Comparison of ENCODE assay signal across 1 cellular context in genomic region chr6:160125105-160125504, GRCh38.
TF ChIP-seq lines count a peak whose summit lies in the region.

No MANE protein-coding gene starts in this region.

TF ChIP-seq in HepG2, 621 proteins besides CTCF, POLR2A, EP300 and RAD21 (continued from another document and continues in another):
- TF ChIP-seq, protein P1, sequence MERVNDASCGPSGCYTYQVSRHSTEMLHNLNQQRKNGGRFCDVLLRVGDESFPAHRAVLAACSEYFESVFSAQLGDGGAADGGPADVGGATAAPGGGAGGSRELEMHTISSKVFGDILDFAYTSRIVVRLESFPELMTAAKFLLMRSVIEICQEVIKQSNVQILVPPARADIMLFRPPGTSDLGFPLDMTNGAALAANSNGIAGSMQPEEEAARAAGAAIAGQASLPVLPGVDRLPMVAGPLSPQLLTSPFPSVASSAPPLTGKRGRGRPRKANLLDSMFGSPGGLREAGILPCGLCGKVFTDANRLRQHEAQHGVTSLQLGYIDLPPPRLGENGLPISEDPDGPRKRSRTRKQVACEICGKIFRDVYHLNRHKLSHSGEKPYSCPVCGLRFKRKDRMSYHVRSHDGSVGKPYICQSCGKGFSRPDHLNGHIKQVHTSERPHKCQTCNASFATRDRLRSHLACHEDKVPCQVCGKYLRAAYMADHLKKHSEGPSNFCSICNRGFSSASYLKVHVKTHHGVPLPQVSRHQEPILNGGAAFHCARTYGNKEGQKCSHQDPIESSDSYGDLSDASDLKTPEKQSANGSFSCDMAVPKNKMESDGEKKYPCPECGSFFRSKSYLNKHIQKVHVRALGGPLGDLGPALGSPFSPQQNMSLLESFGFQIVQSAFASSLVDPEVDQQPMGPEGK (CRISPR knock-in tag; IDR thresholded peaks at IDR 0.05): peak; percentile 63
- TF ChIP-seq ZBTB7B (CRISPR knock-in tag; IDR thresholded peaks at IDR 0.05): 0 out of 2 replicates have a peak, but pooled peaks have one; percentile 24
- TF ChIP-seq, protein P2, sequence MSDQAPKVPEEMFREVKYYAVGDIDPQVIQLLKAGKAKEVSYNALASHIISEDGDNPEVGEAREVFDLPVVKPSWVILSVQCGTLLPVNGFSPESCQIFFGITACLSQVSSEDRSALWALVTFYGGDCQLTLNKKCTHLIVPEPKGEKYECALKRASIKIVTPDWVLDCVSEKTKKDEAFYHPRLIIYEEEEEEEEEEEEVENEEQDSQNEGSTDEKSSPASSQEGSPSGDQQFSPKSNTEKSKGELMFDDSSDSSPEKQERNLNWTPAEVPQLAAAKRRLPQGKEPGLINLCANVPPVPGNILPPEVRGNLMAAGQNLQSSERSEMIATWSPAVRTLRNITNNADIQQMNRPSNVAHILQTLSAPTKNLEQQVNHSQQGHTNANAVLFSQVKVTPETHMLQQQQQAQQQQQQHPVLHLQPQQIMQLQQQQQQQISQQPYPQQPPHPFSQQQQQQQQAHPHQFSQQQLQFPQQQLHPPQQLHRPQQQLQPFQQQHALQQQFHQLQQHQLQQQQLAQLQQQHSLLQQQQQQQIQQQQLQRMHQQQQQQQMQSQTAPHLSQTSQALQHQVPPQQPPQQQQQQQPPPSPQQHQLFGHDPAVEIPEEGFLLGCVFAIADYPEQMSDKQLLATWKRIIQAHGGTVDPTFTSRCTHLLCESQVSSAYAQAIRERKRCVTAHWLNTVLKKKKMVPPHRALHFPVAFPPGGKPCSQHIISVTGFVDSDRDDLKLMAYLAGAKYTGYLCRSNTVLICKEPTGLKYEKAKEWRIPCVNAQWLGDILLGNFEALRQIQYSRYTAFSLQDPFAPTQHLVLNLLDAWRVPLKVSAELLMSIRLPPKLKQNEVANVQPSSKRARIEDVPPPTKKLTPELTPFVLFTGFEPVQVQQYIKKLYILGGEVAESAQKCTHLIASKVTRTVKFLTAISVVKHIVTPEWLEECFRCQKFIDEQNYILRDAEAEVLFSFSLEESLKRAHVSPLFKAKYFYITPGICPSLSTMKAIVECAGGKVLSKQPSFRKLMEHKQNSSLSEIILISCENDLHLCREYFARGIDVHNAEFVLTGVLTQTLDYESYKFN (CRISPR knock-in tag; conservative IDR thresholded peaks at IDR 0.05): peak; percentile 98
- 0 out of 2 replicates have a peak, but pooled peaks have one; percentile 56 for TF ChIP-seq GZF1 (CRISPR knock-in tag; IDR thresholded peaks at IDR 0.05)
- TF ChIP-seq HDAC1 (CRISPR knock-in tag; IDR thresholded peaks at IDR 0.05): 0 out of 2 replicates have a peak, but pooled peaks have one; percentile 51
- peak; percentile 65 for TF ChIP-seq CEBPG (CRISPR knock-in tag; IDR thresholded peaks at IDR 0.05)
- peak; percentile 72 for TF ChIP-seq BCL6 (CRISPR knock-in tag; IDR thresholded peaks at IDR 0.05)
- TF ChIP-seq IKZF5 (CRISPR knock-in tag; IDR thresholded peaks at IDR 0.05): peak; percentile 67; the same call in 1 of the 2 replicates
- peak; percentile 65; the same call in 1 of the 2 replicates for TF ChIP-seq KAT8 (CRISPR knock-in tag; IDR thresholded peaks at IDR 0.05)
- peak; percentile 61; the same call in 1 of the 2 replicates for TF ChIP-seq DPF2 (CRISPR knock-in tag; IDR thresholded peaks at IDR 0.05; ENCODE audit: borderline replicate concordance, low read depth)
- TF ChIP-seq GATAD1 (CRISPR knock-in tag; IDR thresholded peaks at IDR 0.05): peak; percentile 43; the same call in 1 of the 2 replicates
- peak; percentile 56; the same call in 1 of the 2 replicates for TF ChIP-seq TBX3 (IDR thresholded peaks at IDR 0.05; ENCODE audit: borderline replicate concordance)
- TF ChIP-seq, protein P3, sequence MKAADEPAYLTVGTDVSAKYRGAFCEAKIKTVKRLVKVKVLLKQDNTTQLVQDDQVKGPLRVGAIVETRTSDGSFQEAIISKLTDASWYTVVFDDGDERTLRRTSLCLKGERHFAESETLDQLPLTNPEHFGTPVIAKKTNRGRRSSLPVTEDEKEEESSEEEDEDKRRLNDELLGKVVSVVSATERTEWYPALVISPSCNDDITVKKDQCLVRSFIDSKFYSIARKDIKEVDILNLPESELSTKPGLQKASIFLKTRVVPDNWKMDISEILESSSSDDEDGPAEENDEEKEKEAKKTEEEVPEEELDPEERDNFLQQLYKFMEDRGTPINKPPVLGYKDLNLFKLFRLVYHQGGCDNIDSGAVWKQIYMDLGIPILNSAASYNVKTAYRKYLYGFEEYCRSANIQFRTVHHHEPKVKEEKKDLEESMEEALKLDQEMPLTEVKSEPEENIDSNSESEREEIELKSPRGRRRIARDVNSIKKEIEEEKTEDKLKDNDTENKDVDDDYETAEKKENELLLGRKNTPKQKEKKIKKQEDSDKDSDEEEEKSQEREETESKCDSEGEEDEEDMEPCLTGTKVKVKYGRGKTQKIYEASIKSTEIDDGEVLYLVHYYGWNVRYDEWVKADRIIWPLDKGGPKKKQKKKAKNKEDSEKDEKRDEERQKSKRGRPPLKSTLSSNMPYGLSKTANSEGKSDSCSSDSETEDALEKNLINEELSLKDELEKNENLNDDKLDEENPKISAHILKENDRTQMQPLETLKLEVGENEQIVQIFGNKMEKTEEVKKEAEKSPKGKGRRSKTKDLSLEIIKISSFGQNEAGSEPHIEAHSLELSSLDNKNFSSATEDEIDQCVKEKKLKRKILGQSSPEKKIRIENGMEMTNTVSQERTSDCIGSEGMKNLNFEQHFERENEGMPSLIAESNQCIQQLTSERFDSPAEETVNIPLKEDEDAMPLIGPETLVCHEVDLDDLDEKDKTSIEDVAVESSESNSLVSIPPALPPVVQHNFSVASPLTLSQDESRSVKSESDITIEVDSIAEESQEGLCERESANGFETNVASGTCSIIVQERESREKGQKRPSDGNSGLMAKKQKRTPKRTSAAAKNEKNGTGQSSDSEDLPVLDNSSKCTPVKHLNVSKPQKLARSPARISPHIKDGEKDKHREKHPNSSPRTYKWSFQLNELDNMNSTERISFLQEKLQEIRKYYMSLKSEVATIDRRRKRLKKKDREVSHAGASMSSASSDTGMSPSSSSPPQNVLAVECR (CRISPR knock-in tag; IDR thresholded peaks at IDR 0.05; ENCODE audit: borderline replicate concordance): peak; percentile 45; the same call in 1 of the 2 replicates
- peak; percentile 94 for TF ChIP-seq PITX1 (CRISPR knock-in tag; IDR thresholded peaks at IDR 0.05)
- 0 out of 4 replicates have a peak, but pooled peaks of 1 of the 2 experiments have one; percentile 27 for TF ChIP-seq NR2F1 (CRISPR knock-in tag; IDR thresholded peaks at IDR 0.05)
- TF ChIP-seq, protein P4, sequence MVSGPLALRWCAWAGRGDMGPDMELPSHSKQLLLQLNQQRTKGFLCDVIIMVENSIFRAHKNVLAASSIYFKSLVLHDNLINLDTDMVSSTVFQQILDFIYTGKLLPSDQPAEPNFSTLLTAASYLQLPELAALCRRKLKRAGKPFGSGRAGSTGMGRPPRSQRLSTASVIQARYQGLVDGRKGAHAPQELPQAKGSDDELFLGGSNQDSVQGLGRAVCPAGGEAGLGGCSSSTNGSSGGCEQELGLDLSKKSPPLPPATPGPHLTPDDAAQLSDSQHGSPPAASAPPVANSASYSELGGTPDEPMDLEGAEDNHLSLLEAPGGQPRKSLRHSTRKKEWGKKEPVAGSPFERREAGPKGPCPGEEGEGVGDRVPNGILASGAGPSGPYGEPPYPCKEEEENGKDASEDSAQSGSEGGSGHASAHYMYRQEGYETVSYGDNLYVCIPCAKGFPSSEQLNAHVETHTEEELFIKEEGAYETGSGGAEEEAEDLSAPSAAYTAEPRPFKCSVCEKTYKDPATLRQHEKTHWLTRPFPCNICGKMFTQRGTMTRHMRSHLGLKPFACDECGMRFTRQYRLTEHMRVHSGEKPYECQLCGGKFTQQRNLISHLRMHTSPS (CRISPR knock-in tag; IDR thresholded peaks at IDR 0.05; ENCODE audit: low read depth): peak; percentile 29; the same call in 1 of the 2 replicates
- TF ChIP-seq, protein P5, sequence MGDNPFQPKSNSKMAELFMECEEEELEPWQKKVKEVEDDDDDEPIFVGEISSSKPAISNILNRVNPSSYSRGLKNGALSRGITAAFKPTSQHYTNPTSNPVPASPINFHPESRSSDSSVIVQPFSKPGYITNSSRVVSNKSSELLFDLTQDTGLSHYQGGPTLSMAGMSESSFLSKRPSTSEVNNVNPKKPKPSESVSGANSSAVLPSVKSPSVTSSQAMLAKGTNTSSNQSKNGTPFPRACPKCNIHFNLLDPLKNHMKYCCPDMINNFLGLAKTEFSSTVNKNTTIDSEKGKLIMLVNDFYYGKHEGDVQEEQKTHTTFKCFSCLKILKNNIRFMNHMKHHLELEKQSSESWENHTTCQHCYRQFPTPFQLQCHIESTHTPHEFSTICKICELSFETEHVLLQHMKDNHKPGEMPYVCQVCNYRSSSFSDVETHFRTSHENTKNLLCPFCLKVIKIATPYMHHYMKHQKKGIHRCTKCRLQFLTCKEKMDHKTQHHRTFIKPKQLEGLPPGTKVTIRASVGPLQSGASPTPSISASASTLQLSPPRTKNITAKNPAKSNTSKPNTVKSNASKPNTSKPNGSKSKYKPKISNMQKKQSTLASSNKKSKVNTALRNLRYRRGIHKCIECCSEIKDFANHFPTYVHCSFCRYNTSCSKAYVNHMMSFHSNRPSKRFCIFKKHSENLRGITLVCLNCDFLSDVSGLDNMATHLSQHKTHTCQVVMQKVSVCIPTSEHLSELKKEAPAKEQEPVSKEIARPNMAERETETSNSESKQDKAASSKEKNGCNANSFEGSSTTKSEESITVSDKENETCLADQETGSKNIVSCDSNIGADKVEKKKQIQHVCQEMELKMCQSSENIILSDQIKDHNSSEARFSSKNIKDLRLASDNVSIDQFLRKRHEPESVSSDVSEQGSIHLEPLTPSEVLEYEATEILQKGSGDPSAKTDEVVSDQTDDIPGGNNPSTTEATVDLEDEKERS (CRISPR knock-in tag; IDR thresholded peaks at IDR 0.05): peak; percentile 88; the same call in 1 of the 2 replicates
- peak; percentile 63; the same call in 1 of the 2 replicates for TF ChIP-seq SPEN (CRISPR knock-in tag; IDR thresholded peaks at IDR 0.05; ENCODE audit: low read depth)
- TF ChIP-seq NR2F6 (IDR thresholded peaks at IDR 0.05): 0 out of 2 replicates have a peak, but pooled peaks have one; percentile 27
- TF ChIP-seq NR2F6 (CRISPR knock-in tag; IDR thresholded peaks at IDR 0.05): peak; percentile 56; the same call in 1 of the 2 replicates
- TF ChIP-seq JUN (CRISPR knock-in tag; IDR thresholded peaks at IDR 0.05): peak; percentile 89; the same call in 1 of the 2 replicates
- peak; percentile 80; the same call in 1 of the 2 replicates for TF ChIP-seq REPIN1 (CRISPR knock-in tag; IDR thresholded peaks at IDR 0.05; ENCODE audit: borderline replicate concordance, low read depth)
- TF ChIP-seq, protein P6, sequence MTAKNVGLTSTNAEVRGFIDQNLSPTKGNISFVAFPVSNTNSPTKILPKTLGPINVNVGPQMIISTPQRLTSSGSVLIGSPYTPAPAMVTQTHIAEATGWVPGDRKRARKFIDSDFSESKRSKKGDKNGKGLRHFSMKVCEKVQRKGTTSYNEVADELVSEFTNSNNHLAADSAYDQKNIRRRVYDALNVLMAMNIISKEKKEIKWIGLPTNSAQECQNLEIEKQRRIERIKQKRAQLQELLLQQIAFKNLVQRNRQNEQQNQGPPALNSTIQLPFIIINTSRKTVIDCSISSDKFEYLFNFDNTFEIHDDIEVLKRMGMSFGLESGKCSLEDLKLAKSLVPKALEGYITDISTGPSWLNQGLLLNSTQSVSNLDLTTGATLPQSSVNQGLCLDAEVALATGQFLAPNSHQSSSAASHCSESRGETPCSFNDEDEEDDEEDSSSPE (CRISPR knock-in tag; IDR thresholded peaks at IDR 0.05): peak; percentile 77
- TF ChIP-seq ZSCAN9 (CRISPR knock-in tag; IDR thresholded peaks at IDR 0.05; ENCODE audit: borderline replicate concordance): peak; percentile 54; the same call in 1 of the 2 replicates
- peak; percentile 8; the same call in 1 of the 2 replicates for TF ChIP-seq ZNF260 (CRISPR knock-in tag; IDR thresholded peaks at IDR 0.05; ENCODE audit: borderline replicate concordance, low read depth)
- 0 out of 2 replicates have a peak, but pooled peaks have one; percentile 19 for TF ChIP-seq ZNF644 (CRISPR knock-in tag; IDR thresholded peaks at IDR 0.05; ENCODE audit: low read depth)
- peak; percentile 59 for TF ChIP-seq TEAD3 (CRISPR knock-in tag; optimal IDR thresholded peaks at IDR 0.05; ENCODE audit: borderline replicate concordance)
- TF ChIP-seq ETV5 (CRISPR knock-in tag; IDR thresholded peaks at IDR 0.05; ENCODE audit: borderline replicate concordance): peak; percentile 39; the same call in 1 of the 2 replicates
- peak; percentile 58; the same call in 1 of the 2 replicates for TF ChIP-seq ZNF232 (CRISPR knock-in tag; IDR thresholded peaks at IDR 0.05; ENCODE audit: borderline replicate concordance)
- TF ChIP-seq HHEX (CRISPR knock-in tag; IDR thresholded peaks at IDR 0.05): 0 out of 2 replicates have a peak, but pooled peaks have one; percentile 5
- TF ChIP-seq, protein P7, sequence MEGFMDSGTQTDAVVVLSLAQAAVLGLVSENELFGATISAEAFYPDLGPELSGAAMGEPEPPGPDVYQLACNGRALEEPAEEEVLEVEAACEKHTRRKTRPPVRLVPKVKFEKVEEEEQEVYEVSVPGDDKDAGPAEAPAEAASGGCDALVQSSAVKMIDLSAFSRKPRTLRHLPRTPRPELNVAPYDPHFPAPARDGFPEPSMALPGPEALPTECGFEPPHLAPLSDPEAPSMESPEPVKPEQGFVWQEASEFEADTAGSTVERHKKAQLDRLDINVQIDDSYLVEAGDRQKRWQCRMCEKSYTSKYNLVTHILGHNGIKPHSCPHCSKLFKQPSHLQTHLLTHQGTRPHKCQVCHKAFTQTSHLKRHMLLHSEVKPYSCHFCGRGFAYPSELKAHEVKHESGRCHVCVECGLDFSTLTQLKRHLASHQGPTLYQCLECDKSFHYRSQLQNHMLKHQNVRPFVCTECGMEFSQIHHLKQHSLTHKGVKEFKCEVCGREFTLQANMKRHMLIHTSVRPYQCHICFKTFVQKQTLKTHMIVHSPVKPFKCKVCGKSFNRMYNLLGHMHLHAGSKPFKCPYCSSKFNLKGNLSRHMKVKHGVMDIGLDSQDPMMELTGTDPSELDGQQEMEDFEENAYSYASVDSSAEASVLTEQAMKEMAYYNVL (CRISPR knock-in tag; IDR thresholded peaks at IDR 0.05; ENCODE audit: borderline replicate concordance): peak; percentile 66; the same call in 1 of the 2 replicates
- peak; percentile 75; the same call in 1 of the 2 replicates for TF ChIP-seq SOX5 (CRISPR knock-in tag; IDR thresholded peaks at IDR 0.05; ENCODE audit: borderline replicate concordance)
- 0 out of 2 replicates have a peak, but pooled peaks have one; percentile 54 for TF ChIP-seq ZNF317 (CRISPR knock-in tag; IDR thresholded peaks at IDR 0.05)
- peak; percentile 83 for TF ChIP-seq ZMYM4 (CRISPR knock-in tag; IDR thresholded peaks at IDR 0.05)
